8 cellular contexts compared by ENCODE assay signal in the genomic region with DNA sequence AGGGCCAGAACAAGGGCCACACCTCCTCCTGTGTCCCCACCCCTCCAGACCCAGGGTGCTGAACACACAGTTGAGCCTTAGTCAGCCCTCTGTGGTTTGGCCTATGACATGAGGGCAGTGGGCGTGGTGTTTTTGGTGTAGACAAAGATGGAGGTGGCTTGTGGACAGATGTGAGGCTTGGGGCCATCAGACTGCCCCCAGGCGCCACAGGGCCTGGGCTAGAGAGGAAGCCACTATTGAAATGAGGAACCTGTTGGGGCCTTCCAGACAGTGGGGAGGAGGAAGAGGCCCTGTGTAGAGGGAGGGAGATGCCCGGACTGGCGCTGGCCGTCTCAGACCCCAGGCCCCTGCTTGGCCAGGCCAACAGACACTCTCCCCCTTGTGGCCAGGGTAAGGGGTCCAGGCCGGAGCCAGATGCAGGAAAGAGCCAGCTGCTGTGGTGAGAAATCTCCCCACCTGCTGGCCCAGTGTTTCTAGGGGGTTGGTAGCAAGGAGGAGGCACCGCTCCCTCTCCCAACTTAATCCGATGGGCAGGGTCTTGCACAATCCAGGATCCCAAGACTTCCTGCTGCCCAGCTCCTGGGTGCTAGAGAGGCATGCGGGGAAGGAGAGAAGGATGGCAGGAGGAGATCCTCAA. TPM values are rescaled to one million over a fixed set of nuclear protein-coding genes. Genes with fewer than 3 reads are reported as not detected.
A peak's percentile ranks its signal among the peaks of the same experiment; 100 is the strongest.
DNase-seq lines count a peak whose midpoint lies in the region; ATAC-seq and TF ChIP-seq lines count a peak whose summit lies in the region.

No MANE protein-coding gene starts in this region.

- H3K27ac Mint-ChIP-seq in type B pancreatic cell: no peak overlapping the region

- no peaks in the 10 kb centered on the region; the same call in 1 of the 2 replicates for H3K9me3 ChIP-seq in AG04450 (ENCODE audit: control insufficient read depth, insufficient read depth, low read length)
- no peaks in the 10 kb centered on the region for H3K9me3 ChIP-seq in Karpas-422 (ENCODE audit: low read length)
- H3K9me3 ChIP-seq in esophagus squamous epithelium: no peaks in the 10 kb centered on the region

- intact Hi-C loops in esophagus squamous epithelium (cut with DNase I): no loop called here

- peaks cover 23% of the 10 kb centered on the region for H3K4me1 Mint-ChIP-seq in type B pancreatic cell (ENCODE audit: unreplicated experiment)

- H3K9me2 ChIP-seq in Karpas-422 (replicated peaks; ENCODE audit: insufficient read depth, low read length): no peaks in the 10 kb centered on the region

- H3K27me3 Mint-ChIP-seq in type B pancreatic cell: no peaks in the 10 kb centered on the region

- no peak for TF ChIP-seq POLR2A in esophagus squamous epithelium (IDR thresholded peaks at IDR 0.05)

- H3K27me3 ChIP-seq in AG04450 (ENCODE audit: control insufficient read depth, insufficient read depth, low read length): no peaks in the 10 kb centered on the region
- no peaks in the 10 kb centered on the region for H3K27me3 ChIP-seq in Karpas-422 (ENCODE audit: low read length)
- H3K27me3 ChIP-seq in esophagus squamous epithelium: no peaks in the 10 kb centered on the region

- H3K4me3 ChIP-seq in AG04450 (ENCODE audit: low read depth, low read length) (no peak overlapping the region), Karpas-422 (ENCODE audit: low read length) (no peak overlapping the region), esophagus squamous epithelium (no peak overlapping the region)

- no peaks in the 10 kb centered on the region for H3K79me2 ChIP-seq in Karpas-422 (ENCODE audit: low read length)

- H3K27ac ChIP-seq in AG04450 (ENCODE audit: low read depth, low read length) (no peak overlapping the region), Karpas-422 (ENCODE audit: low read length) (no peak overlapping the region), angular gyrus (ENCODE audit: low read depth, low read length) (peak overlapping the region; percentile 72), esophagus squamous epithelium (peak overlapping the region in 2 of 4 donors; percentile 13 to 45)

- no peak overlapping the region for H3K4me3 Mint-ChIP-seq in type B pancreatic cell

- H3K9ac ChIP-seq in Karpas-422 (ENCODE audit: low read length): no peak overlapping the region

- WGBS in esophagus squamous epithelium, 2 donors: 46 to 78% methylated on average over 8 to 9 of the region's 9 CpGs

- no peaks in the 10 kb centered on the region for H4K20me1 ChIP-seq in Karpas-422 (ENCODE audit: insufficient read depth, low read depth, low read length)

- H3K36me3 ChIP-seq in Karpas-422 (ENCODE audit: insufficient read depth, low read length) (no peaks in the 10 kb centered on the region), esophagus squamous epithelium (no peaks in the 10 kb centered on the region)

- no peak overlapping the region for H2AFZ ChIP-seq in Karpas-422 (ENCODE audit: low read length)

- CTCF ChIA-PET in AG04450 (lab: Charles Lee): no interaction called here

- POLR2A ChIA-PET in AG04450 (lab: Yijun Ruan, JAX): no interaction called here

- peak; percentile 59 for ATAC-seq in GM18511 (IDR thresholded peaks at IDR 0.05; ENCODE audit: unreplicated experiment)

- H3K9me3 Mint-ChIP-seq in type B pancreatic cell: no peaks in the 10 kb centered on the region

- DNase-seq in AG04450 (ENCODE audit: low read depth, low spot score) (no peak), Karpas-422 (peak; percentile 46), left kidney (ENCODE audit: low read depth, low spot score) (peak; percentile 63), type B pancreatic cell (ENCODE audit: extremely low spot score, unreplicated experiment) (no peak), esophagus squamous epithelium (lab: John Stamatoyannopoulos, UW) (no peak), hepatic stellate cell (ENCODE audit: low spot score) (no peak)

- no peaks in the 10 kb centered on the region for H3K36me3 Mint-ChIP-seq in type B pancreatic cell

- no peak overlapping the region for H3K4me2 ChIP-seq in Karpas-422 (ENCODE audit: low read depth, low read length, poor library complexity, severe bottlenecking)

- H3K4me1 ChIP-seq in Karpas-422 (ENCODE audit: low read length) (no peaks in the 10 kb centered on the region), esophagus squamous epithelium (peaks cover 9 to 45% (median 25%) of the 10 kb centered on the region in 3 donors)

- TF ChIP-seq CTCF in AG04450 (IDR thresholded peaks at IDR 0.05; ENCODE audit: low read depth, low read length): 0 out of 2 replicates have a peak, but pooled peaks have one; percentile 10
- peak; percentile 58 for TF ChIP-seq CTCF in type B pancreatic cell (conservative IDR thresholded peaks at IDR 0.05)
- no peak for TF ChIP-seq CTCF in esophagus squamous epithelium (IDR thresholded peaks at IDR 0.05)

RNA-seq across cellular contexts. Expression of a gene that starts 53.8 kb away (rescaled TPM):
- 7.4 and 8.0 TPM in 2 replicates for polyA plus RNA-seq in AG04450 (2011; rRNA removed)
- 19.6 and 24.1 TPM in 2 replicates for polyA minus RNA-seq in AG04450 (2011; rRNA and poly(A)+ RNA removed)
- 1.3 and 2.1 TPM in 2 replicates for total RNA-seq in Karpas-422 (2014; rRNA removed; shearing (Covaris generic); ENCODE audit: low replicate concordance)
- total RNA-seq in type B pancreatic cell (ENCODE audit: low replicate concordance) (17.8 and 30.9 TPM in 2 replicates), esophagus squamous epithelium (10 to 100 TPM in 2 of 4 donors, 1 to 10 TPM in 2; 4.2 to 26.5 (median 9.0) TPM)

Comparison
In these comparisons a context has a peak if more than half of its experiments do, and no peak if none do; other contexts are left out.
1. DNase-seq: peak in Karpas-422 (single experiment) and left kidney (single experiment); none in AG04450 (single experiment), type B pancreatic cell (single experiment), esophagus squamous epithelium (single experiment) and hepatic stellate cell (single experiment).
2. CTCF ChIP-seq: peak in AG04450 (single experiment) and type B pancreatic cell (single experiment); none in esophagus squamous epithelium (0 of 6).